Comparison of ENCODE assay signal across 10 cellular contexts in the genomic region with DNA sequence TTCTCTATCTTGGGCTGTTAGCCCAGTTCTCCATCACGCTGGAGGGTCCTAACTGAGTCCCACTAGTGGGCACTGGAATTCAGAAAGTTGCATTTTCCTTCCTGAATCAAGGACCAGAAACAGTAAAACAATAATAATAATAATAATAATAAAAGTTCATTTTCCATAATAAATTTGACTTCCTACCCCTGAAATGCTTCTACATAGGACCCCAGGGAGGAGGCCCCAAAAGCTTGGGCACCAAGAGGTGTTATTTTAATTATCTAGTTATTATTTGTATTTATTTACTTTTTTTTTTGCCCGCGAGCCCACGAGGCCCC. TPM values are rescaled to one million over a fixed set of nuclear protein-coding genes. Genes with fewer than 3 reads are reported as not detected.
DNase-seq lines count a peak whose midpoint lies in the region; ATAC-seq and TF ChIP-seq lines count a peak whose summit lies in the region.
"Had no signal": no experiment of that assay in that cellular context is flagged by ENCODE, and none has a peak within 500 bp of the region (broad histone marks: within the 10 kb centered on the region; RNA-seq: fewer than 3 reads in every experiment).

No MANE protein-coding gene starts in this region.

- DNase-seq in cardiac muscle cell (ENCODE audit: low read depth in 1 of 2, low spot score in 1 of 2) = no peak
- DNase-seq in left cardiac atrium = no peak
- no peak for DNase-seq in ascending aorta (ENCODE audit: low spot score in 2 of 2)
- no peak for DNase-seq in type B pancreatic cell (ENCODE audit: extremely low spot score, unreplicated experiment)
- DNase-seq in T-helper 1 cell = no peak
- no peak for DNase-seq in NCI-H345 (lab: John Stamatoyannopoulos, UW)

- H3K27ac ChIP-seq in cardiac muscle cell (no peak overlapping the region), ascending aorta (peak overlapping the region; percentile 55 to 74), mucosa of rectum (ENCODE audit: low read depth in 2 of 2, low read length in 2 of 2) (peak overlapping the region; percentile 98 to 100)

- TF ChIP-seq CTCF in cardiac muscle cell (IDR thresholded peaks at IDR 0.05; ENCODE audit: low read depth, low read length) (no peak), ascending aorta (IDR thresholded peaks at IDR 0.05) (no peak), type B pancreatic cell (conservative IDR thresholded peaks at IDR 0.05) (no peak)

- H3K27me3 Mint-ChIP-seq in type B pancreatic cell = no peaks in the 10 kb centered on the region

- H3K27ac Mint-ChIP-seq in type B pancreatic cell = peak overlapping the region; percentile 86

- no peaks in the 10 kb centered on the region for H3K4me1 ChIP-seq in cardiac muscle cell (ENCODE audit: low read depth)
- peaks cover 0 to 5% of the 10 kb centered on the region in 2 donors for H3K4me1 ChIP-seq in ascending aorta
- peaks cover 32 to 54% of the 10 kb centered on the region in 2 donors for H3K4me1 ChIP-seq in mucosa of rectum (ENCODE audit: control insufficient read depth in 2 of 2, insufficient read depth in 2 of 2, low read length in 2 of 2)

- no peak overlapping the region for H3K4me3 Mint-ChIP-seq in type B pancreatic cell

- intact Hi-C loops in left cardiac atrium (cut with DNase I) (no loop called here), ascending aorta (cut with DNase I) (no loop called here)

- peak overlapping the region in 1 of 2 donors; percentile 6 for H3K9ac ChIP-seq in mucosa of rectum (ENCODE audit: low read depth in 1 of 2, low read length in 2 of 2)

- ATAC-seq in left cardiac atrium (no peak), HG03571 (IDR thresholded peaks at IDR 0.05; ENCODE audit: unreplicated experiment) (no peak)

- H3K36me3 Mint-ChIP-seq in type B pancreatic cell = peaks cover 11% of the 10 kb centered on the region

- H3K27me3 ChIP-seq in cardiac muscle cell = no peaks in the 10 kb centered on the region
- no peaks in the 10 kb centered on the region for H3K27me3 ChIP-seq in ascending aorta
- no peaks in the 10 kb centered on the region for H3K27me3 ChIP-seq in mucosa of rectum (ENCODE audit: control insufficient read depth in 2 of 2, insufficient read depth in 2 of 2, low read length in 2 of 2)

- H3K9me3 ChIP-seq in cardiac muscle cell (ENCODE audit: low read depth) (no peaks in the 10 kb centered on the region), ascending aorta (no peaks in the 10 kb centered on the region), mucosa of rectum (ENCODE audit: control insufficient read depth in 2 of 2, low read length in 2 of 2) (no peaks in the 10 kb centered on the region)

- peaks cover 5% of the 10 kb centered on the region for H3K9me3 Mint-ChIP-seq in type B pancreatic cell
- H3K9me3 Mint-ChIP-seq: activated T-helper 1 cell treated with anti-CD3 and anti-CD28 coated beads, Interleukin-12 subunit alpha, Interleukin-12 subunit beta, Interleukin-2, Interleukin-4 antibody, amounts not matched to agents 30 ng/mL and 10 ng/mL and 1 ng/mL, durations not matched to agents 14 hours and 24 hours and 36 hours had no signal

- peaks cover 5% of the 10 kb centered on the region for H3K4me1 Mint-ChIP-seq in type B pancreatic cell (ENCODE audit: unreplicated experiment)

- H3K36me3 ChIP-seq in cardiac muscle cell (no peaks in the 10 kb centered on the region), ascending aorta (no peaks in the 10 kb centered on the region), mucosa of rectum (ENCODE audit: control insufficient read depth in 2 of 2, insufficient read depth in 2 of 2, low read length in 2 of 2) (peaks cover 0 to 8% of the 10 kb centered on the region in 2 donors)

- H3K4me3 ChIP-seq in cardiac muscle cell = peak overlapping the region; percentile 29
- peak overlapping the region; percentile 59 to 65 for H3K4me3 ChIP-seq in ascending aorta
- H3K4me3 ChIP-seq in mucosa of rectum (ENCODE audit: low read length in 2 of 2) = peak overlapping the region; percentile 31 to 73

RNA-seq across cellular contexts. Expression of gene SCNN1A, which starts 12.4 kb away (rescaled TPM):
- total RNA-seq in cardiac muscle cell = 0.25 and 0.66 TPM in 2 replicates
- not detected in 2 replicates for polyA plus RNA-seq in cardiac muscle cell
- 1 to 10 TPM in 1 of 2 donors, under 1 TPM in 1; 0.85 to 3.5 TPM for total RNA-seq in left cardiac atrium
- 14.3 TPM for total RNA-seq in ascending aorta
- total RNA-seq in type B pancreatic cell (ENCODE audit: low replicate concordance) = 29.2 and 72.7 TPM in 2 replicates
- total RNA-seq: skeletal muscle tissue had no signal

RNA-seq across cellular contexts. Expression of gene LTBR, which starts 21.0 kb away (rescaled TPM):
- total RNA-seq in cardiac muscle cell (2.2 and 4.1 TPM in 2 replicates), left cardiac atrium (10 to 100 TPM; 40.4 to 66.6 TPM), ascending aorta (284 TPM), type B pancreatic cell (ENCODE audit: low replicate concordance) (18.5 and 98.5 TPM in 2 replicates)
- polyA plus RNA-seq in cardiac muscle cell = 0.65 and 2.4 TPM in 2 replicates

RNA-seq across cellular contexts. Expression of gene TNFRSF1A, which starts 21.1 kb away (rescaled TPM):
- total RNA-seq in cardiac muscle cell (32.8 and 33.3 TPM in 2 replicates), left cardiac atrium (100 to 1,000 TPM in 1 of 2 donors, 10 to 100 TPM in 1; 89.6 to 117 TPM), ascending aorta (528 TPM), type B pancreatic cell (ENCODE audit: low replicate concordance) (79.1 and 222 TPM in 2 replicates)
- 41.7 and 42.3 TPM in 2 replicates for polyA plus RNA-seq in cardiac muscle cell

RNA-seq across cellular contexts. Expression of gene PLEKHG6, which starts 52.5 kb away (rescaled TPM):
- total RNA-seq in cardiac muscle cell (0.86 and 0.99 TPM in 2 replicates), left cardiac atrium (1 to 10 TPM; 5.0 to 6.8 TPM), ascending aorta (not detected), type B pancreatic cell (ENCODE audit: low replicate concordance) (32.4 and 115 TPM in 2 replicates)
- polyA plus RNA-seq in cardiac muscle cell = 0.39 and 1.2 TPM in 2 replicates
- total RNA-seq: activated T-helper 1 cell treated with anti-CD3 and anti-CD28 coated beads, Interleukin-12 subunit alpha, Interleukin-12 subunit beta, Interleukin-2, Interleukin-4 antibody, amounts not matched to agents 30 ng/mL and 10 ng/mL and 1 ng/mL, durations not matched to agents 14 hours and 24 hours and 36 hours had no signal
